In the genomic region with DNA sequence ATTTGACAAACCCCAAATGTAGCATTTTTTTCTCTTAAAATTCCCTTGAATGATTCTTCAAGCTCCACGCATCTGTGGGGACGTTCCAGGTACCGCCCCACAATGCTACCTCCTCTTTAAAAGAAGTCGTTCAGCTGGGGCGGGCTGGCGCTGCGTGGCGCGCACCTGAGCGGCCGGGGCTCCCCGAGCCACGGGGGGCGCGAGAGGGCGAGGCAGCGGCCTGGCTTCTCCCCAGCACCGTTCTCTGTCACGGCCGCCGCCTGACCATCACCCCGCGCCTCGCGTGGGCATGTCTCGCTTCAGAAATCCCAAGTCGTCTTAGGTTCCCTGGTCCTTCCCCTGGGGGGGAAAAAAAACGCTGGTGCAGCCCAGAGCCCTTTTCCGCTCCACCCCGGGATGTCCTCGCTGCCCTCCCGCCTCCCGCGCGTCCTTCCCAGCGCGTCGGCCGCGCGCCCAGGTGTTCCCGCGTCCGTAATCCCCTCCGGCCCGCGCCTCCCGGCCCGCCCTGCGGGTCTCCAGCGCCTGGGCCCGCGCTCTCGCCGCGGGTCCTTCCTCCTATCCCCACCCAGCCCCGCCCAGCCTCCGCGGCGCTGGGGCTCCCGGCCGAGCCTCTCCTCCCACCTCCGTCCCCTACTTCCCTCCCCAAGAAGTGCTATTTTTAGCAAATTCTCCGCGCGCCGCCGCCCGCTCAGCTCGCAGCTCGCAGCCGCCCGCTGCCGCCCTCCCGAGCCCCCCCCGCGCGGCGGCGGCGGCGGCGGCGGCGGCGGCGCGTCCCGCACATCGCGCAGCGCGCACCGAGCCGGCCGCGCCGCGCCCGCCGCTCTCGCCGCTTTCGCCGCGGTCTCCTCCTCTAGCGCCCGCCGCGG, we compare ENCODE assay signal across 1 cellular context.
TF ChIP-seq lines count a peak whose summit lies in the region.

No MANE protein-coding gene starts in this region.

TF ChIP-seq in HepG2, 621 proteins besides CTCF, POLR2A, EP300 and RAD21 (continued from another document):
- TF ChIP-seq, protein P1, sequence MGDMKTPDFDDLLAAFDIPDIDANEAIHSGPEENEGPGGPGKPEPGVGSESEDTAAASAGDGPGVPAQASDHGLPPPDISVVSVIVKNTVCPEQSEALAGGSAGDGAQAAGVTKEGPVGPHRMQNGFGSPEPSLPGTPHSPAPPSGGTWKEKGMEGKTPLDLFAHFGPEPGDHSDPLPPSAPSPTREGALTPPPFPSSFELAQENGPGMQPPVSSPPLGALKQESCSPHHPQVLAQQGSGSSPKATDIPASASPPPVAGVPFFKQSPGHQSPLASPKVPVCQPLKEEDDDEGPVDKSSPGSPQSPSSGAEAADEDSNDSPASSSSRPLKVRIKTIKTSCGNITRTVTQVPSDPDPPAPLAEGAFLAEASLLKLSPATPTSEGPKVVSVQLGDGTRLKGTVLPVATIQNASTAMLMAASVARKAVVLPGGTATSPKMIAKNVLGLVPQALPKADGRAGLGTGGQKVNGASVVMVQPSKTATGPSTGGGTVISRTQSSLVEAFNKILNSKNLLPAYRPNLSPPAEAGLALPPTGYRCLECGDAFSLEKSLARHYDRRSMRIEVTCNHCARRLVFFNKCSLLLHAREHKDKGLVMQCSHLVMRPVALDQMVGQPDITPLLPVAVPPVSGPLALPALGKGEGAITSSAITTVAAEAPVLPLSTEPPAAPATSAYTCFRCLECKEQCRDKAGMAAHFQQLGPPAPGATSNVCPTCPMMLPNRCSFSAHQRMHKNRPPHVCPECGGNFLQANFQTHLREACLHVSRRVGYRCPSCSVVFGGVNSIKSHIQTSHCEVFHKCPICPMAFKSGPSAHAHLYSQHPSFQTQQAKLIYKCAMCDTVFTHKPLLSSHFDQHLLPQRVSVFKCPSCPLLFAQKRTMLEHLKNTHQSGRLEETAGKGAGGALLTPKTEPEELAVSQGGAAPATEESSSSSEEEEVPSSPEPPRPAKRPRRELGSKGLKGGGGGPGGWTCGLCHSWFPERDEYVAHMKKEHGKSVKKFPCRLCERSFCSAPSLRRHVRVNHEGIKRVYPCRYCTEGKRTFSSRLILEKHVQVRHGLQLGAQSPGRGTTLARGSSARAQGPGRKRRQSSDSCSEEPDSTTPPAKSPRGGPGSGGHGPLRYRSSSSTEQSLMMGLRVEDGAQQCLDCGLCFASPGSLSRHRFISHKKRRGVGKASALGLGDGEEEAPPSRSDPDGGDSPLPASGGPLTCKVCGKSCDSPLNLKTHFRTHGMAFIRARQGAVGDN (CRISPR knock-in tag; IDR thresholded peaks at IDR 0.05): peak; percentile 12; the same call in 1 of the 2 replicates
- TF ChIP-seq, protein P2, sequence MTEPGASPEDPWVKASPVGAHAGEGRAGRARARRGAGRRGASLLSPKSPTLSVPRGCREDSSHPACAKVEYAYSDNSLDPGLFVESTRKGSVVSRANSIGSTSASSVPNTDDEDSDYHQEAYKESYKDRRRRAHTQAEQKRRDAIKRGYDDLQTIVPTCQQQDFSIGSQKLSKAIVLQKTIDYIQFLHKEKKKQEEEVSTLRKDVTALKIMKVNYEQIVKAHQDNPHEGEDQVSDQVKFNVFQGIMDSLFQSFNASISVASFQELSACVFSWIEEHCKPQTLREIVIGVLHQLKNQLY (CRISPR knock-in tag; IDR thresholded peaks at IDR 0.05): no peak
- TF ChIP-seq NFE2 (CRISPR knock-in tag; IDR thresholded peaks at IDR 0.05): no peak
- TF ChIP-seq, protein P3, sequence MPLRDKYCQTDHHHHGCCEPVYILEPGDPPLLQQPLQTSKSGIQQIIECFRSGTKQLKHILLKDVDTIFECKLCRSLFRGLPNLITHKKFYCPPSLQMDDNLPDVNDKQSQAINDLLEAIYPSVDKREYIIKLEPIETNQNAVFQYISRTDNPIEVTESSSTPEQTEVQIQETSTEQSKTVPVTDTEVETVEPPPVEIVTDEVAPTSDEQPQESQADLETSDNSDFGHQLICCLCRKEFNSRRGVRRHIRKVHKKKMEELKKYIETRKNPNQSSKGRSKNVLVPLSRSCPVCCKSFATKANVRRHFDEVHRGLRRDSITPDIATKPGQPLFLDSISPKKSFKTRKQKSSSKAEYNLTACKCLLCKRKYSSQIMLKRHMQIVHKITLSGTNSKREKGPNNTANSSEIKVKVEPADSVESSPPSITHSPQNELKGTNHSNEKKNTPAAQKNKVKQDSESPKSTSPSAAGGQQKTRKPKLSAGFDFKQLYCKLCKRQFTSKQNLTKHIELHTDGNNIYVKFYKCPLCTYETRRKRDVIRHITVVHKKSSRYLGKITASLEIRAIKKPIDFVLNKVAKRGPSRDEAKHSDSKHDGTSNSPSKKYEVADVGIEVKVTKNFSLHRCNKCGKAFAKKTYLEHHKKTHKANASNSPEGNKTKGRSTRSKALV (CRISPR knock-in tag; IDR thresholded peaks at IDR 0.05): peak; percentile 45; the same call in 1 of the 2 replicates
- TF ChIP-seq HNF4G (IDR thresholded peaks at IDR 0.05; ENCODE audit: borderline replicate concordance, low read depth, low read length): no peak
- no peak for TF ChIP-seq HNF4G (CRISPR knock-in tag; IDR thresholded peaks at IDR 0.05; ENCODE audit: borderline replicate concordance, low read depth)
- TF ChIP-seq HOXA5 (CRISPR knock-in tag; IDR thresholded peaks at IDR 0.05): no peak
- no peak for TF ChIP-seq RBM22 (optimal IDR thresholded peaks at IDR 0.05; ENCODE audit: low read length)
- TF ChIP-seq, protein P4, sequence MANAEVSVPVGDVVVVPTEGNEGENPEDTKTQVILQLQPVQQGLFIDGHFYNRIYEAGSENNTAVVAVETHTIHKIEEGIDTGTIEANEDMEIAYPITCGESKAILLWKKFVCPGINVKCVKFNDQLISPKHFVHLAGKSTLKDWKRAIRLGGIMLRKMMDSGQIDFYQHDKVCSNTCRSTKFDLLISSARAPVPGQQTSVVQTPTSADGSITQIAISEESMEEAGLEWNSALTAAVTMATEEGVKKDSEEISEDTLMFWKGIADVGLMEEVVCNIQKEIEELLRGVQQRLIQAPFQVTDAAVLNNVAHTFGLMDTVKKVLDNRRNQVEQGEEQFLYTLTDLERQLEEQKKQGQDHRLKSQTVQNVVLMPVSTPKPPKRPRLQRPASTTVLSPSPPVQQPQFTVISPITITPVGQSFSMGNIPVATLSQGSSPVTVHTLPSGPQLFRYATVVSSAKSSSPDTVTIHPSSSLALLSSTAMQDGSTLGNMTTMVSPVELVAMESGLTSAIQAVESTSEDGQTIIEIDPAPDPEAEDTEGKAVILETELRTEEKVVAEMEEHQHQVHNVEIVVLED (CRISPR knock-in tag; IDR thresholded peaks at IDR 0.05; ENCODE audit: borderline replicate concordance): no peak
- TF ChIP-seq JUND (CRISPR knock-in tag; IDR thresholded peaks at IDR 0.05): no peak
- no peak for TF ChIP-seq ARHGAP35 (CRISPR knock-in tag; IDR thresholded peaks at IDR 0.05; ENCODE audit: borderline replicate concordance)
